Comparison of ENCODE assay signal across 21 cellular contexts in the genomic region with DNA sequence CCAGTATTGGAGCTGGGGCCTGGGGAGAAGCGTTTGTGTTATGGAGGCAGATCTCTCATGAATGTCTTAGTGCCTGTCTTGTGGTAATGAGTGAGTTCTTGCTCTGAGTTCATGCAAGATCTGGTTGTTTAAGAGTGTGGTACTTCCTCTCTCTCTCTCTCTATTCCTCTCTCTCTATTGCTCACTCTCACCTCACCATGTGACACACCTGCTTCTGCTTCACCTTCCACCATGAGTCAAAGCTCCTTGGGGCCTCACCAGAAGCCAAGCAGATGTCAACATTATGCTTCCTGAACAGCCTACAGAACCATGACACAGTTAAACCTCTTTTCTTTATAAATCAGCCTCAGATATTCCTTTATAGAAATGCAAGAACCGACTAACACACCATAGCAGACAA.
DNase-seq lines count a peak whose midpoint lies in the region; ATAC-seq and TF ChIP-seq lines count a peak whose summit lies in the region.
"Had no signal": no experiment of that assay in that cellular context is flagged by ENCODE, and none has a peak within 500 bp of the region (broad histone marks: within the 10 kb centered on the region; RNA-seq: fewer than 3 reads in every experiment).

No MANE protein-coding gene starts in this region.

- TF ChIP-seq POLR2A in esophagus muscularis mucosa (IDR thresholded peaks at IDR 0.05; ENCODE audit: low read depth), result no peak

- no peak overlapping the region for H3K4me3 Mint-ChIP-seq in activated CD8-positive, alpha-beta T cell treated with anti-CD3 and anti-CD28 coated beads for 36 hours
- no peak overlapping the region for H3K4me3 Mint-ChIP-seq in activated CD8-positive, alpha-beta T cell treated with anti-CD3 and anti-CD28 coated beads, Interleukin-2, amount 10 ng/mL, durations not matched to agents 7 days and 5 days
- H3K4me3 Mint-ChIP-seq in activated T-helper 17 cell treated with anti-CD3 and anti-CD28 coated beads, Interleukin-2, amount 50 U/mL, for 72 hours, result no peak overlapping the region
- no peak overlapping the region for H3K4me3 Mint-ChIP-seq in stimulated activated effector memory CD8-positive, alpha-beta T cell treated with anti-CD3 and anti-CD28 coated beads, Interleukin-12 subunit alpha, Interleukin-12 subunit beta, amount 100 ng/mL, for 72 hours
- H3K4me3 Mint-ChIP-seq: CD4-positive, alpha-beta memory T cell; HFFc6 had no signal

- peaks cover 0 to 9% (median 4%) of the 10 kb centered on the region in 4 donors for H3K9me3 ChIP-seq in esophagus muscularis mucosa
- H3K9me3 ChIP-seq: A549, HAP-1 had no signal

- H3K4me3 ChIP-seq in esophagus muscularis mucosa, result no peak overlapping the region
- H3K4me3 ChIP-seq: A549, HAP-1 had no signal

- no peak overlapping the region for H3K27ac Mint-ChIP-seq in activated CD8-positive, alpha-beta T cell treated with anti-CD3 and anti-CD28 coated beads for 36 hours
- H3K27ac Mint-ChIP-seq in activated CD8-positive, alpha-beta T cell treated with anti-CD3 and anti-CD28 coated beads, Interleukin-2, amount 10 ng/mL, durations not matched to agents 7 days and 5 days, result no peak overlapping the region
- H3K27ac Mint-ChIP-seq in activated T-helper 17 cell treated with anti-CD3 and anti-CD28 coated beads, Interleukin-2, amount 50 U/mL, for 72 hours, result no peak overlapping the region
- H3K27ac Mint-ChIP-seq in stimulated activated effector memory CD8-positive, alpha-beta T cell treated with anti-CD3 and anti-CD28 coated beads, Interleukin-12 subunit alpha, Interleukin-12 subunit beta, amount 100 ng/mL, for 72 hours, result no peak overlapping the region
- H3K27ac Mint-ChIP-seq: CD4-positive, alpha-beta memory T cell; HFFc6 had no signal

- TF ChIP-seq EP300 in esophagus muscularis mucosa (IDR thresholded peaks at IDR 0.05), result no peak

- WGBS in esophagus muscularis mucosa, result 69% methylated on average over 2 of the region's 2 CpGs

- H3K9me3 Mint-ChIP-seq in activated CD8-positive, alpha-beta T cell treated with anti-CD3 and anti-CD28 coated beads for 36 hours, result peaks cover 17% of the 10 kb centered on the region
- no peaks in the 10 kb centered on the region for H3K9me3 Mint-ChIP-seq in activated CD8-positive, alpha-beta T cell treated with anti-CD3 and anti-CD28 coated beads, Interleukin-2, amount 10 ng/mL, durations not matched to agents 7 days and 5 days (ENCODE audit: insufficient read depth)
- peaks cover 3% of the 10 kb centered on the region for H3K9me3 Mint-ChIP-seq in activated T-helper 17 cell treated with anti-CD3 and anti-CD28 coated beads, Interleukin-2, amount 50 U/mL, for 72 hours
- peaks cover 6% of the 10 kb centered on the region for H3K9me3 Mint-ChIP-seq in stimulated activated effector memory CD8-positive, alpha-beta T cell treated with anti-CD3 and anti-CD28 coated beads, Interleukin-12 subunit alpha, Interleukin-12 subunit beta, amount 100 ng/mL, for 72 hours
- H3K9me3 Mint-ChIP-seq: HFFc6 had no signal

- CTCF ChIA-PET in activated CD8-positive, alpha-beta T cell treated with anti-CD3 and anti-CD28 coated beads for 36 hours (lab: Charles Lee), result no interaction called here
- CTCF ChIA-PET in activated CD8-positive, alpha-beta T cell treated with anti-CD3 and anti-CD28 coated beads, Interleukin-2, amount 10 ng/mL, durations not matched to agents 7 days and 5 days (lab: Charles Lee), result no interaction called here

- no peaks in the 10 kb centered on the region for H3K27me3 ChIP-seq in esophagus muscularis mucosa

- intact Hi-C loops in activated CD8-positive, alpha-beta T cell treated with anti-CD3 and anti-CD28 coated beads for 36 hours (cut with micrococcal nuclease), result no loop called here
- intact Hi-C loops in esophagus muscularis mucosa (cut with DNase I), result no loop called here

- H3K4me1 Mint-ChIP-seq in activated CD8-positive, alpha-beta T cell treated with anti-CD3 and anti-CD28 coated beads for 36 hours (ENCODE audit: low read depth), result no peaks in the 10 kb centered on the region
- H3K4me1 Mint-ChIP-seq in activated CD8-positive, alpha-beta T cell treated with anti-CD3 and anti-CD28 coated beads, Interleukin-2, amount 10 ng/mL, durations not matched to agents 7 days and 5 days (ENCODE audit: low read depth), result peaks cover 6% of the 10 kb centered on the region
- H3K4me1 Mint-ChIP-seq in activated T-helper 17 cell treated with anti-CD3 and anti-CD28 coated beads, Interleukin-2, amount 50 U/mL, for 72 hours, result no peaks in the 10 kb centered on the region
- peaks cover 7% of the 10 kb centered on the region for H3K4me1 Mint-ChIP-seq in stimulated activated effector memory CD8-positive, alpha-beta T cell treated with anti-CD3 and anti-CD28 coated beads, Interleukin-12 subunit alpha, Interleukin-12 subunit beta, amount 100 ng/mL, for 72 hours

- peaks cover 4% of the 10 kb centered on the region for H3K27me3 Mint-ChIP-seq in activated CD8-positive, alpha-beta T cell treated with anti-CD3 and anti-CD28 coated beads for 36 hours
- H3K27me3 Mint-ChIP-seq in activated CD8-positive, alpha-beta T cell treated with anti-CD3 and anti-CD28 coated beads, Interleukin-2, amount 10 ng/mL, durations not matched to agents 7 days and 5 days (ENCODE audit: low read depth), result peaks cover 4% of the 10 kb centered on the region
- peaks cover 3% of the 10 kb centered on the region for H3K27me3 Mint-ChIP-seq in activated T-helper 17 cell treated with anti-CD3 and anti-CD28 coated beads, Interleukin-2, amount 50 U/mL, for 72 hours

- no peak overlapping the region for H3K27ac ChIP-seq in esophagus muscularis mucosa (replicated peaks in 1 of 4)
- H3K27ac ChIP-seq: A549 had no signal

- H3K36me3 ChIP-seq in esophagus muscularis mucosa, result no peaks in the 10 kb centered on the region
- H3K36me3 ChIP-seq: HAP-1 had no signal

- DNase-seq in activated CD8-positive, alpha-beta T cell treated with anti-CD3 and anti-CD28 coated beads for 36 hours, result no peak
- no peak for DNase-seq in activated CD8-positive, alpha-beta T cell treated with anti-CD3 and anti-CD28 coated beads, Interleukin-2, amount 10 ng/mL, durations not matched to agents 7 days and 5 days
- peak; percentile 34 for DNase-seq in esophagus muscularis mucosa (ENCODE audit: extremely low spot score)
- no peak for DNase-seq in stimulated activated effector memory CD8-positive, alpha-beta T cell treated with anti-CD3 and anti-CD28 coated beads, Interleukin-12 subunit alpha, Interleukin-12 subunit beta, amount 100 ng/mL, for 72 hours (ENCODE audit: low spot score in 2 of 2)
- DNase-seq in hippocampal formation (lab: John Stamatoyannopoulos, UW), result no peak
- no peak for DNase-seq in foreskin melanocyte
- DNase-seq in AML-193 (lab: John Stamatoyannopoulos, UW), result no peak
- DNase-seq: 8988T; ACHN; C1 segment of cervical spinal cord; Calu3; CD4-positive, alpha-beta memory T cell; COR-L47; DMS53; DMS79 treated with DMSO at 0.1 percent for 48 hours; GF-D8; GOT3; HFFc6 had no signal

- POLR2A ChIA-PET in activated CD8-positive, alpha-beta T cell treated with anti-CD3 and anti-CD28 coated beads for 36 hours (lab: Charles Lee), result no interaction called here
- POLR2A ChIA-PET in activated CD8-positive, alpha-beta T cell treated with anti-CD3 and anti-CD28 coated beads, Interleukin-2, amount 10 ng/mL, durations not matched to agents 7 days and 5 days (lab: Charles Lee), result no interaction called here

- ATAC-seq in activated CD8-positive, alpha-beta T cell treated with anti-CD3 and anti-CD28 coated beads for 36 hours, result peak; percentile 17
- no peak for ATAC-seq in activated CD8-positive, alpha-beta T cell treated with anti-CD3 and anti-CD28 coated beads, Interleukin-2, amount 10 ng/mL, durations not matched to agents 7 days and 5 days
- ATAC-seq in activated T-helper 17 cell treated with anti-CD3 and anti-CD28 coated beads, Interleukin-2, amount 50 U/mL, for 72 hours (replicated peaks), result peak; percentile 67
- peak; percentile 55 for ATAC-seq in stimulated activated effector memory CD8-positive, alpha-beta T cell treated with anti-CD3 and anti-CD28 coated beads, Interleukin-12 subunit alpha, Interleukin-12 subunit beta, amount 100 ng/mL, for 72 hours
- ATAC-seq: A549 had no signal

- no peaks in the 10 kb centered on the region for H3K4me1 ChIP-seq in esophagus muscularis mucosa
- H3K4me1 ChIP-seq: A549, HAP-1 had no signal

- H3K36me3 Mint-ChIP-seq in activated CD8-positive, alpha-beta T cell treated with anti-CD3 and anti-CD28 coated beads for 36 hours (ENCODE audit: low read depth), result no peaks in the 10 kb centered on the region
- H3K36me3 Mint-ChIP-seq in activated CD8-positive, alpha-beta T cell treated with anti-CD3 and anti-CD28 coated beads, Interleukin-2, amount 10 ng/mL, durations not matched to agents 7 days and 5 days (ENCODE audit: low read depth), result no peaks in the 10 kb centered on the region
- no peaks in the 10 kb centered on the region for H3K36me3 Mint-ChIP-seq in activated T-helper 17 cell treated with anti-CD3 and anti-CD28 coated beads, Interleukin-2, amount 50 U/mL, for 72 hours (ENCODE audit: low read depth)
- no peaks in the 10 kb centered on the region for H3K36me3 Mint-ChIP-seq in stimulated activated effector memory CD8-positive, alpha-beta T cell treated with anti-CD3 and anti-CD28 coated beads, Interleukin-12 subunit alpha, Interleukin-12 subunit beta, amount 100 ng/mL, for 72 hours

- TF ChIP-seq CTCF in activated CD8-positive, alpha-beta T cell treated with anti-CD3 and anti-CD28 coated beads for 36 hours (IDR thresholded peaks at IDR 0.05), result no peak
- TF ChIP-seq CTCF in esophagus muscularis mucosa (IDR thresholded peaks at IDR 0.05), result no peak
